Comparison of ENCODE assay signal across 1 cellular context in genomic region chr11:14643697-14644395, GRCh38.
TF ChIP-seq lines count a peak whose summit lies in the region.

Gene PDE3B (plus strand): TSS chr11:14643804. CDS start chr11:14644076, 272 bp downstream.

TF ChIP-seq in HepG2, 621 proteins besides CTCF, POLR2A, EP300 and RAD21 (continued from another document):
- TF ChIP-seq KMT2B (CRISPR knock-in tag; IDR thresholded peaks at IDR 0.05): no peak
- TF ChIP-seq CHD2 (IDR thresholded peaks at IDR 0.05; ENCODE audit: low read depth, low read length): 0 out of 2 replicates have a peak, but pooled peaks have one; percentile 6
- no peak for TF ChIP-seq GLMP (CRISPR knock-in tag; IDR thresholded peaks at IDR 0.05; ENCODE audit: borderline replicate concordance)
- peak; percentile 28 for TF ChIP-seq AGO1 (IDR thresholded peaks at IDR 0.05; ENCODE audit: low read depth, low read length, poor library complexity, severe bottlenecking)
- no peak for TF ChIP-seq BORCS8-MEF2B (CRISPR knock-in tag; IDR thresholded peaks at IDR 0.05)
- peak; percentile 67; the same call in 1 of the 2 replicates for TF ChIP-seq DMAP1 (CRISPR knock-in tag; IDR thresholded peaks at IDR 0.05)
- no peak; the same call in 1 of the 2 replicates for TF ChIP-seq HINFP (CRISPR knock-in tag; IDR thresholded peaks at IDR 0.05; ENCODE audit: low read depth)
- TF ChIP-seq NFYB (CRISPR knock-in tag; IDR thresholded peaks at IDR 0.05): no peak
- no peak; the same call in 1 of the 2 replicates for TF ChIP-seq FOXO1 (CRISPR knock-in tag; IDR thresholded peaks at IDR 0.05)
- TF ChIP-seq ZNF773 (CRISPR knock-in tag; IDR thresholded peaks at IDR 0.05; ENCODE audit: borderline replicate concordance): 0 out of 2 replicates have a peak, but pooled peaks have one; percentile 34
- peak; percentile 92; the same call in 1 of the 2 replicates for TF ChIP-seq MTERF4 (CRISPR knock-in tag; IDR thresholded peaks at IDR 0.05)
- TF ChIP-seq ZNF446 (CRISPR knock-in tag; IDR thresholded peaks at IDR 0.05): peak; percentile 81
- no peak for TF ChIP-seq ZNF879 (CRISPR knock-in tag; IDR thresholded peaks at IDR 0.05)
- no peak for TF ChIP-seq DR1 (CRISPR knock-in tag; IDR thresholded peaks at IDR 0.05)
- peak; percentile 9 for TF ChIP-seq MXD3 (CRISPR knock-in tag; IDR thresholded peaks at IDR 0.05)
- no peak for TF ChIP-seq ZFP36L1 (CRISPR knock-in tag; IDR thresholded peaks at IDR 0.05)
- TF ChIP-seq SRSF9 (IDR thresholded peaks at IDR 0.05; ENCODE audit: borderline replicate concordance, insufficient read depth, low read depth, low read length, poor library complexity, severe bottlenecking): no peak
- TF ChIP-seq ZNF142 (CRISPR knock-in tag; IDR thresholded peaks at IDR 0.05): peak; percentile 67
- TF ChIP-seq ZFY (CRISPR knock-in tag; IDR thresholded peaks at IDR 0.05): peak; percentile 58
